In genomic region chr7:55964802-55965470, GRCh38 we compare ENCODE assay signal across 8 cellular contexts. TPM values are rescaled to one million over a fixed set of nuclear protein-coding genes. Genes with fewer than 3 reads are reported as not detected.
A peak's percentile ranks its signal among the peaks of the same experiment; 100 is the strongest.
DNase-seq lines count a peak whose midpoint lies in the region; ATAC-seq and TF ChIP-seq lines count a peak whose summit lies in the region.

No MANE protein-coding gene starts in this region.

- H3K4me1 ChIP-seq in PC-9 (replicated peaks; ENCODE audit: insufficient read depth) (peaks cover 19% of the 10 kb centered on the region), transverse colon (peaks cover 4 to 37% (median 14%) of the 10 kb centered on the region in 4 donors)

- H3K9me3 Mint-ChIP-seq in CD14-positive monocyte = no peaks in the 10 kb centered on the region
- no peaks in the 10 kb centered on the region for H3K9me3 Mint-ChIP-seq in activated naive CD4-positive, alpha-beta T cell treated with anti-CD3 and anti-CD28 coated beads for 36 hours
- no peaks in the 10 kb centered on the region for H3K9me3 Mint-ChIP-seq in osteocyte (ENCODE audit: unreplicated experiment)

- H3K36me3 Mint-ChIP-seq in CD14-positive monocyte (peaks cover 19 to 25% of the 10 kb centered on the region in 2 donors), osteocyte (ENCODE audit: unreplicated experiment) (peaks cover 16% of the 10 kb centered on the region)
- H3K36me3 Mint-ChIP-seq in activated naive CD4-positive, alpha-beta T cell treated with anti-CD3 and anti-CD28 coated beads for 36 hours (ENCODE audit: low read depth) = peaks cover 14% of the 10 kb centered on the region

- H3K4me1 Mint-ChIP-seq in CD14-positive monocyte = peaks cover 23% of the 10 kb centered on the region
- peaks cover 38% of the 10 kb centered on the region for H3K4me1 Mint-ChIP-seq in activated naive CD4-positive, alpha-beta T cell treated with anti-CD3 and anti-CD28 coated beads for 36 hours (ENCODE audit: low read depth)
- H3K4me1 Mint-ChIP-seq in osteocyte (ENCODE audit: unreplicated experiment) = peaks cover 22% of the 10 kb centered on the region

- H3K27ac ChIP-seq in PC-9 = peak overlapping the region; percentile 54
- H3K27ac ChIP-seq in transverse colon = peak overlapping the region; percentile 94 to 96 (median 94)

- in situ Hi-C loops in transverse colon (cut with MboI; ENCODE audit: low pct_ligation_motif_present in 1 of 4, low pct_unique_long_range_greater_than_20kb in 1 of 4, low sequenced_read_pairs in 3 of 4) = loop anchor here (25.0 kb wide), 1 partner anchor 328 kb away; no protein-coding TSS in a partner anchor

- H3K79me2 ChIP-seq in PC-9 (ENCODE audit: low read depth) = peaks cover 51% of the 10 kb centered on the region

- 1 to 7% methylated on average over 5 to 16 of the region's 49 CpGs for WGBS in transverse colon (ENCODE audit: low coverage in 1 of 2), 2 donors

- peak; percentile 55 for ATAC-seq in HG03342 (IDR thresholded peaks at IDR 0.05; ENCODE audit: unreplicated experiment)

- no peak for TF ChIP-seq EP300 in transverse colon (IDR thresholded peaks at IDR 0.05; ENCODE audit: low read depth)

- H3K27ac Mint-ChIP-seq in CD14-positive monocyte (peak overlapping the region; percentile 90 to 97 (median 96)), osteocyte (ENCODE audit: unreplicated experiment) (peak overlapping the region; percentile 87)
- H3K27ac Mint-ChIP-seq in activated naive CD4-positive, alpha-beta T cell treated with anti-CD3 and anti-CD28 coated beads for 36 hours = peak overlapping the region; percentile 79

- BruUV-seq in PC-9 (replicated peaks; lab: Mats Ljungman, UMichigan) = no TSS peak

- no peaks in the 10 kb centered on the region for H3K36me3 ChIP-seq in PC-9 (ENCODE audit: low read depth)
- no peaks in the 10 kb centered on the region for H3K36me3 ChIP-seq in transverse colon

- DNase-seq in CD14-positive monocyte (ENCODE audit: low spot score) (peak; percentile 76), GM19238 (ENCODE audit: insufficient read length, low spot score) (peak; percentile 70), PC-9 (peak; percentile 65 to 89), head of caudate nucleus (peak in 41 of 42 donors; percentile 13 to 87 (median 73)), osteocyte (ENCODE audit: extremely low spot score, unreplicated experiment) (peak; percentile 85), transverse colon (peak; percentile 88)
- DNase-seq in activated naive CD4-positive, alpha-beta T cell treated with anti-CD3 and anti-CD28 coated beads for 36 hours = peak; percentile 35

- H3K4me3 Mint-ChIP-seq in CD14-positive monocyte (peak overlapping the region; percentile 88 to 94), osteocyte (ENCODE audit: unreplicated experiment) (peak overlapping the region; percentile 83)
- H3K4me3 Mint-ChIP-seq in activated naive CD4-positive, alpha-beta T cell treated with anti-CD3 and anti-CD28 coated beads for 36 hours = peak overlapping the region; percentile 77

- CTCF ChIA-PET in PC-9 (lab: Charles Lee) = interaction anchor here (1.0 kb wide), 1 partner anchor 323 kb away, joined by 6 read pairs; no protein-coding TSS in a partner anchor
- CTCF ChIA-PET in activated naive CD4-positive, alpha-beta T cell treated with anti-CD3 and anti-CD28 coated beads for 36 hours (lab: Charles Lee) = interaction anchor here (0.6 to 2.5 kb wide), 5 partner anchors 11 to 558 kb away, joined by 4 to 16 read pairs (median 8); no protein-coding TSS in a partner anchor

- H3K4me2 ChIP-seq in PC-9 = peak overlapping the region; percentile 74

- H3F3A ChIP-seq in PC-9 (ENCODE audit: insufficient read depth, low read depth) = peaks cover 34% of the 10 kb centered on the region

- H4K20me1 ChIP-seq in PC-9 (ENCODE audit: insufficient read depth) = no peaks in the 10 kb centered on the region

- H2AFZ ChIP-seq in PC-9 = peak overlapping the region; percentile 82

- H3K4me3 ChIP-seq in PC-9 (peak overlapping the region; percentile 67), transverse colon (peak overlapping the region; percentile 59 to 74 (median 67))

- POLR2A ChIA-PET in PC-9 (lab: Charles Lee; ENCODE audit: unreplicated experiment) = interaction anchor here (0.5 to 1.9 kb wide), 6 partner anchors 8 to 135 kb away, joined by 3 to 15 read pairs (median 4); partner anchors contain the start of genes CCT6A and PSPH

- no peaks in the 10 kb centered on the region for H3K27me3 ChIP-seq in PC-9 (ENCODE audit: insufficient read depth, low read depth)
- H3K27me3 ChIP-seq in transverse colon = no peaks in the 10 kb centered on the region

- H3K9me3 ChIP-seq in PC-9 (ENCODE audit: insufficient read depth, low read depth) = no peaks in the 10 kb centered on the region
- H3K9me3 ChIP-seq in transverse colon = no peaks in the 10 kb centered on the region

- peaks cover 0 to 9% (median 7%) of the 10 kb centered on the region in 3 donors for H3K27me3 Mint-ChIP-seq in CD14-positive monocyte (ENCODE audit: low read depth in 3 of 3)
- no peaks in the 10 kb centered on the region for H3K27me3 Mint-ChIP-seq in activated naive CD4-positive, alpha-beta T cell treated with anti-CD3 and anti-CD28 coated beads for 36 hours (ENCODE audit: low read depth)
- no peaks in the 10 kb centered on the region for H3K27me3 Mint-ChIP-seq in osteocyte (ENCODE audit: unreplicated experiment)

- intact Hi-C loops in CD14-positive monocyte (cut with micrococcal nuclease) = loop anchor here (1.0 to 10.0 kb wide), 3 partner anchors 141 to 598 kb away; partner anchors contain the start of genes CHCHD2 (in 1 of the 2) and LANCL2 (in 1 of the 2)
- intact Hi-C loops in PC-9 (cut with micrococcal nuclease; ENCODE audit: unreplicated experiment) = loop anchor here (1.0 to 10.0 kb wide), 4 partner anchors 14 to 530 kb away; partner anchors contain the start of genes CCT6A, MRPS17 and PSPH
- intact Hi-C loops in activated naive CD4-positive, alpha-beta T cell treated with anti-CD3 and anti-CD28 coated beads for 36 hours (cut with micrococcal nuclease) = loop anchor here (1.0 to 10.0 kb wide), 6 partner anchors 14 to 1210 kb away; partner anchors contain the start of genes CCT6A, MRPS17, PSPH and SEC61G
- intact Hi-C loops in head of caudate nucleus (cut with DNase I) = loop anchor here (2.0 to 5.0 kb wide), 3 partner anchors 42 to 86 kb away; partner anchors contain the start of genes CCT6A and PSPH
- intact Hi-C loops in transverse colon (cut with DNase I; ENCODE audit: low total_unique reads) = no loop called here

- TF ChIP-seq CTCF in CD14-positive monocyte (IDR thresholded peaks at IDR 0.05) (no peak), PC-9 (conservative IDR thresholded peaks at IDR 0.05) (no peak; the same call in 1 of the 2 replicates), osteocyte (IDR thresholded peaks at IDR 0.05) (no peak), transverse colon (IDR thresholded peaks at IDR 0.05) (no peak)

- peak; percentile 75 for TF ChIP-seq POLR2A in transverse colon (IDR thresholded peaks at IDR 0.05)

- no peaks in the 10 kb centered on the region for H3K9me2 ChIP-seq in PC-9 (ENCODE audit: insufficient read depth)

RNA-seq across cellular contexts. Expression of gene NIPSNAP2, which starts 0.6 kb away (rescaled TPM):
- polyA plus RNA-seq in CD14-positive monocyte = 10 to 100 TPM; 88.0 to 97.5 TPM
- total RNA-seq in PC-9 (2021) = 96.1 and 97.5 TPM in 2 replicates
- total RNA-seq in activated naive CD4-positive, alpha-beta T cell treated with anti-CD3 and anti-CD28 coated beads for 36 hours = 10 to 100 TPM; 57.3 to 57.6 TPM
- total RNA-seq in osteocyte = 52.8 and 52.9 TPM in 2 replicates
- 100 to 1,000 TPM in 1 of 4 donors, 10 to 100 TPM in 3; 56.9 to 107 (median 84.1) TPM for total RNA-seq in transverse colon

RNA-seq across cellular contexts. Expression of gene MRPS17, which starts 13.3 kb away (rescaled TPM):
- 10 to 100 TPM; 10.9 to 14.6 TPM for polyA plus RNA-seq in CD14-positive monocyte
- total RNA-seq in PC-9 (2021) (38.2 and 39.6 TPM in 2 replicates), osteocyte (13.6 and 14.0 TPM in 2 replicates), transverse colon (10 to 100 TPM in 1 of 4 donors, 1 to 10 TPM in 3; 1.1 to 11.5 (median 4.5) TPM)
- total RNA-seq in activated naive CD4-positive, alpha-beta T cell treated with anti-CD3 and anti-CD28 coated beads for 36 hours = 10 to 100 TPM; 17.3 to 18.7 TPM

Comparison
In these comparisons a context has a peak if more than half of its experiments do, and no peak if none do; other contexts are left out.
1. Peak in every context shown above with its lines: DNase-seq, ATAC-seq, H3K4me3 ChIP-seq and H3K27ac ChIP-seq.
2. DNase-seq: peak in every context shown above with its lines; median percentile 88 in transverse colon; 85 in osteocyte; 77 in PC-9; 76 in CD14-positive monocyte; 73 in head of caudate nucleus; 70 in GM19238; 35 in activated naive CD4-positive, alpha-beta T cell treated with anti-CD3 and anti-CD28 coated beads for 36 hours.